In genomic region chr20:33697129-33697528, GRCh38 we compare ENCODE assay signal across 16 cellular contexts. TPM values are rescaled to one million over a fixed set of nuclear protein-coding genes. Genes with fewer than 3 reads are reported as not detected.
DNase-seq lines count a peak whose midpoint lies in the region; FAIRE-seq and TF ChIP-seq lines count a peak whose summit lies in the region.
"Had no signal": no experiment of that assay in that cellular context is flagged by ENCODE, and none has a peak within 500 bp of the region (broad histone marks: within the 10 kb centered on the region; RNA-seq: fewer than 3 reads in every experiment).

No MANE protein-coding gene starts in this region.

- H3K4me3 Mint-ChIP-seq in activated CD4-positive, alpha-beta T cell treated with anti-CD3 and anti-CD28 coated beads, Interleukin-2, amount 10 ng/mL, durations not matched to agents 24 days and 14 days, result no peak overlapping the region
- H3K4me3 Mint-ChIP-seq: effector memory CD8-positive, alpha-beta T cell had no signal

- H3K4me1 ChIP-seq in BE2C, result peaks cover 11% of the 10 kb centered on the region
- H3K4me1 ChIP-seq in fibroblast of lung (ENCODE audit: control insufficient read depth, extremely low read depth, insufficient read depth, low read length), result no peaks in the 10 kb centered on the region
- no peaks in the 10 kb centered on the region for H3K4me1 ChIP-seq in small intestine (ENCODE audit: control insufficient read depth in 2 of 2, insufficient read depth in 1 of 2, low read depth in 1 of 2, low read length in 1 of 2)

- H3K9ac ChIP-seq in fibroblast of lung (ENCODE audit: insufficient read depth, low read length), result no peak overlapping the region

- H3K36me3 ChIP-seq in BE2C (no peaks in the 10 kb centered on the region), fibroblast of lung (ENCODE audit: control insufficient read depth, insufficient read depth, low read length) (no peaks in the 10 kb centered on the region), small intestine (ENCODE audit: control insufficient read depth in 2 of 2, insufficient read depth in 2 of 2, low read length in 2 of 2) (no peaks in the 10 kb centered on the region)
- H3K36me3 ChIP-seq: BLaER1 treated with 17β-estradiol and CSF1 and Interleukin-3, amounts not matched to agents 10 nM and 100 nM had no signal

- no peaks in the 10 kb centered on the region for H4K20me1 ChIP-seq in fibroblast of lung (ENCODE audit: control insufficient read depth, extremely low read depth, insufficient read depth, low read length)
- H4K20me1 ChIP-seq: BLaER1 treated with 17β-estradiol and CSF1 and Interleukin-3, amounts not matched to agents 10 nM and 100 nM had no signal

- FAIRE-seq in small intestine (lab: Jason Lieb, UNC), result no peak
- FAIRE-seq: islet of Langerhans, RCC 7860, urothelium cell line had no signal

- H3K27me3 Mint-ChIP-seq in activated CD4-positive, alpha-beta T cell treated with anti-CD3 and anti-CD28 coated beads, Interleukin-2, amount 10 ng/mL, durations not matched to agents 24 days and 14 days, result no peaks in the 10 kb centered on the region
- H3K27me3 Mint-ChIP-seq: effector memory CD8-positive, alpha-beta T cell had no signal

- no peaks in the 10 kb centered on the region for H3K27me3 ChIP-seq in BE2C
- no peaks in the 10 kb centered on the region for H3K27me3 ChIP-seq in fibroblast of lung (ENCODE audit: control insufficient read depth, insufficient read depth, low read length)
- H3K27me3 ChIP-seq in small intestine (ENCODE audit: control insufficient read depth in 2 of 2, insufficient read depth in 2 of 2, low read length in 2 of 2), result no peaks in the 10 kb centered on the region
- H3K27me3 ChIP-seq: BLaER1 treated with 17β-estradiol and CSF1 and Interleukin-3, amounts not matched to agents 10 nM and 100 nM had no signal

- 67 to 92% (median 84%) methylated on average over 8 of the region's 8 CpGs for WGBS in small intestine, 3 donors

- no peaks in the 10 kb centered on the region for H3K79me2 ChIP-seq in fibroblast of lung (ENCODE audit: control insufficient read depth, insufficient read depth, low read length)

- peaks cover 4% of the 10 kb centered on the region for H3K36me3 Mint-ChIP-seq in activated CD4-positive, alpha-beta T cell treated with anti-CD3 and anti-CD28 coated beads, Interleukin-2, amount 10 ng/mL, durations not matched to agents 24 days and 14 days (ENCODE audit: low read depth)

- DNase-seq in BE2C, result peak; percentile 72
- peak; percentile 82 for DNase-seq in RPMI7951 (ENCODE audit: low read depth)
- DNase-seq in fibroblast of lung (ENCODE audit: low read depth in 2 of 2), result peak in 1 of 2 donors; percentile 75
- peak; percentile 82 for DNase-seq in occipital lobe (lab: John Stamatoyannopoulos, UW)
- DNase-seq in small intestine, result no peak
- no peak for DNase-seq in activated CD4-positive, alpha-beta T cell treated with anti-CD3 and anti-CD28 coated beads, Interleukin-2, amount 10 ng/mL, durations not matched to agents 24 days and 14 days
- no peak for DNase-seq in stimulated activated naive CD4-positive, alpha-beta T cell treated with Interleukin-2 at 50 U/mL for 16 hours (lab: John Stamatoyannopoulos, UW)
- no peak for DNase-seq in NCI-H82 treated with DMSO at 0.1 percent for 48 hours (lab: John Stamatoyannopoulos, UW; ENCODE audit: unreplicated experiment)
- DNase-seq: activated CD4-positive, CD25-positive, alpha-beta regulatory T cell; effector memory CD8-positive, alpha-beta T cell; NCI-H1930 had no signal

- no peaks in the 10 kb centered on the region for H3K9me3 ChIP-seq in BE2C
- H3K9me3 ChIP-seq in fibroblast of lung (ENCODE audit: control insufficient read depth, insufficient read depth, low read depth, low read length), result no peaks in the 10 kb centered on the region
- no peaks in the 10 kb centered on the region for H3K9me3 ChIP-seq in small intestine (ENCODE audit: control insufficient read depth, low read depth)

- H3K9me3 Mint-ChIP-seq in activated CD4-positive, alpha-beta T cell treated with anti-CD3 and anti-CD28 coated beads, Interleukin-2, amount 10 ng/mL, durations not matched to agents 24 days and 14 days, result no peaks in the 10 kb centered on the region
- H3K9me3 Mint-ChIP-seq: effector memory CD8-positive, alpha-beta T cell had no signal

- intact Hi-C loops in activated CD4-positive, alpha-beta T cell treated with anti-CD3 and anti-CD28 coated beads, Interleukin-2, amount 10 ng/mL, durations not matched to agents 24 days and 14 days (cut with micrococcal nuclease), result no loop called here

- TF ChIP-seq CTCF in BE2C (IDR thresholded peaks at IDR 0.05; ENCODE audit: low read depth, low read length) (no peak), fibroblast of lung (conservative IDR thresholded peaks at IDR 0.05 in 1 of 2, IDR thresholded peaks at IDR 0.05 in 1 of 2; ENCODE audit: low read depth in 1 of 2, low read length in 2 of 2) (no peak)

- H3K27ac ChIP-seq in fibroblast of lung (ENCODE audit: insufficient read depth, low read length) (no peak overlapping the region), small intestine (ENCODE audit: low read depth in 1 of 2, low read length in 1 of 2) (peak overlapping the region in 1 of 2 donors; percentile 53)
- H3K27ac ChIP-seq: BLaER1 treated with 17β-estradiol and CSF1 and Interleukin-3, amounts not matched to agents 10 nM and 100 nM had no signal

- no peak overlapping the region for H3K4me3 ChIP-seq in BE2C (ENCODE audit: low read depth, low read length)
- H3K4me3 ChIP-seq in fibroblast of lung (replicated peaks in 1 of 4; ENCODE audit: control extremely low read depth in 1 of 4, insufficient read depth in 1 of 4, low read depth in 3 of 4, low read length in 4 of 4), result no peak overlapping the region
- no peak overlapping the region for H3K4me3 ChIP-seq in small intestine (ENCODE audit: low read depth in 1 of 2, low read length in 2 of 2)
- H3K4me3 ChIP-seq: BLaER1 treated with 17β-estradiol and CSF1 and Interleukin-3, amounts not matched to agents 10 nM and 100 nM had no signal

- H2AFZ ChIP-seq in fibroblast of lung (ENCODE audit: low read length), result no peak overlapping the region

- no peak overlapping the region for H3K27ac Mint-ChIP-seq in activated CD4-positive, alpha-beta T cell treated with anti-CD3 and anti-CD28 coated beads, Interleukin-2, amount 10 ng/mL, durations not matched to agents 24 days and 14 days
- H3K27ac Mint-ChIP-seq: activated T-helper 2 cell treated with anti-CD3 and anti-CD28 coated beads, Interferon-gamma antibody, Interleukin-2, Interleukin-4, amounts not matched to agents 10 μg/mL and 5 μg/mL and 100 μg/mL, durations not matched to agents 14 hours and 24 hours and 36 hours; effector memory CD8-positive, alpha-beta T cell had no signal

- no peaks in the 10 kb centered on the region for H3K4me1 Mint-ChIP-seq in activated CD4-positive, alpha-beta T cell treated with anti-CD3 and anti-CD28 coated beads, Interleukin-2, amount 10 ng/mL, durations not matched to agents 24 days and 14 days

- peak overlapping the region; percentile 59 for H3K4me2 ChIP-seq in fibroblast of lung (ENCODE audit: extremely low read depth, insufficient read depth, low read length)

RNA-seq across cellular contexts. Expression of gene E2F1, which starts 10.9 kb away (rescaled TPM):
- polyA plus RNA-seq in BE2C (2012; ENCODE audit: insufficient read depth, insufficient read length, low read depth), result 18.2 TPM
- total RNA-seq in RPMI7951 (2014; rRNA removed; shearing (Covaris generic)), result 28.7 and 33.3 TPM in 2 replicates
- 0.51 and 2.1 TPM in 2 replicates for total RNA-seq in fibroblast of lung
- 3.5 and 9.6 TPM in 2 replicates for polyA plus RNA-seq in fibroblast of lung
- polyA plus RNA-seq in fibroblast of lung (2012), result 5.0 and 16.9 TPM in 2 replicates
- polyA minus RNA-seq in fibroblast of lung (ENCODE audit: low replicate concordance), result 11.5 and 29.2 TPM in 2 replicates
- total RNA-seq in occipital lobe, result 2.2 TPM
- polyA plus RNA-seq in small intestine, result 10 to 100 TPM in 1 of 3 donors, 1 to 10 TPM in 2; 2.2 to 10.9 (median 2.5) TPM
- total RNA-seq in activated CD4-positive, alpha-beta T cell treated with anti-CD3 and anti-CD28 coated beads, Interleukin-2, amount 10 ng/mL, durations not matched to agents 24 days and 14 days, result 77.2 and 78.3 TPM in 2 replicates

RNA-seq across cellular contexts. Expression of gene NECAB3, which starts 22.9 kb away (rescaled TPM):
- 39.5 TPM for polyA plus RNA-seq in BE2C (2012; ENCODE audit: insufficient read depth, insufficient read length, low read depth)
- total RNA-seq in RPMI7951 (2014; rRNA removed; shearing (Covaris generic)), result 39.3 and 43.9 TPM in 2 replicates
- total RNA-seq in fibroblast of lung (20.5 and 21.6 TPM in 2 replicates), occipital lobe (27.8 TPM)
- polyA plus RNA-seq in fibroblast of lung (5.1 and 7.1 TPM in 2 replicates), small intestine (10 to 100 TPM; 30.6 to 54.8 (median 53.8) TPM)
- 6.7 and 11.1 TPM in 2 replicates for polyA plus RNA-seq in fibroblast of lung (2012)
- polyA minus RNA-seq in fibroblast of lung (ENCODE audit: low replicate concordance), result 7.1 and 25.0 TPM in 2 replicates
- total RNA-seq in activated CD4-positive, alpha-beta T cell treated with anti-CD3 and anti-CD28 coated beads, Interleukin-2, amount 10 ng/mL, durations not matched to agents 24 days and 14 days, result 29.0 and 30.0 TPM in 2 replicates

RNA-seq across cellular contexts. Expression of gene PXMP4, which starts 23.0 kb away (rescaled TPM):
- 12.9 TPM for polyA plus RNA-seq in BE2C (2012; ENCODE audit: insufficient read depth, insufficient read length, low read depth)
- 16.9 and 20.8 TPM in 2 replicates for total RNA-seq in RPMI7951 (2014; rRNA removed; shearing (Covaris generic))
- total RNA-seq in fibroblast of lung (4.6 and 6.3 TPM in 2 replicates), occipital lobe (12.5 TPM)
- polyA plus RNA-seq in fibroblast of lung (4.1 and 5.2 TPM in 2 replicates), small intestine (1 to 10 TPM; 5.4 to 8.7 (median 7.2) TPM)
- polyA plus RNA-seq in fibroblast of lung (2012), result 6.6 and 11.0 TPM in 2 replicates
- polyA minus RNA-seq in fibroblast of lung (ENCODE audit: low replicate concordance), result 22.2 and 24.9 TPM in 2 replicates
- 5.4 and 5.5 TPM in 2 replicates for total RNA-seq in activated CD4-positive, alpha-beta T cell treated with anti-CD3 and anti-CD28 coated beads, Interleukin-2, amount 10 ng/mL, durations not matched to agents 24 days and 14 days

RNA-seq across cellular contexts. Expression of gene ACTL10, which starts 30.4 kb away (rescaled TPM):
- polyA plus RNA-seq in BE2C (2012; ENCODE audit: insufficient read depth, insufficient read length, low read depth), result 4.3 TPM
- total RNA-seq in RPMI7951 (2014; rRNA removed; shearing (Covaris generic)), result 0.49 TPM in 1 of 2 replicates, not detected in the other
- total RNA-seq in fibroblast of lung, result 1.8 and 2.0 TPM in 2 replicates
- polyA plus RNA-seq in fibroblast of lung, result 0.26 and 0.32 TPM in 2 replicates
- 0.97 and 1.2 TPM in 2 replicates for polyA plus RNA-seq in fibroblast of lung (2012)
- 0.15 and 0.39 TPM in 2 replicates for polyA minus RNA-seq in fibroblast of lung (ENCODE audit: low replicate concordance)
- total RNA-seq in occipital lobe, result 1.1 TPM
- 1 to 10 TPM in 2 of 3 donors, under 1 TPM in 1; 0.89 to 5.4 (median 1.6) TPM for polyA plus RNA-seq in small intestine
- total RNA-seq in activated CD4-positive, alpha-beta T cell treated with anti-CD3 and anti-CD28 coated beads, Interleukin-2, amount 10 ng/mL, durations not matched to agents 24 days and 14 days, result 3.7 TPM in 2 replicates

RNA-seq across cellular contexts. Expression of gene ZNF341, which starts 34.7 kb away (rescaled TPM):
- polyA plus RNA-seq in BE2C (2012; ENCODE audit: insufficient read depth, insufficient read length, low read depth), result 4.1 TPM
- 1.6 and 2.0 TPM in 2 replicates for total RNA-seq in RPMI7951 (2014; rRNA removed; shearing (Covaris generic))
- total RNA-seq in fibroblast of lung (0.77 and 0.99 TPM in 2 replicates), occipital lobe (2.7 TPM)
- polyA plus RNA-seq in fibroblast of lung (1.1 and 1.6 TPM in 2 replicates), small intestine (1 to 10 TPM; 3.2 to 4.4 (median 3.6) TPM)
- 1.2 and 1.8 TPM in 2 replicates for polyA plus RNA-seq in fibroblast of lung (2012)
- polyA minus RNA-seq in fibroblast of lung (ENCODE audit: low replicate concordance), result 1.3 and 7.5 TPM in 2 replicates
- total RNA-seq in activated CD4-positive, alpha-beta T cell treated with anti-CD3 and anti-CD28 coated beads, Interleukin-2, amount 10 ng/mL, durations not matched to agents 24 days and 14 days, result 6.1 and 7.1 TPM in 2 replicates

Comparison
In these comparisons a context has a peak if more than half of its experiments do, and no peak if none do; other contexts are left out.
1. DNase-seq: peak in BE2C (single experiment), RPMI7951 (single experiment) and occipital lobe (single experiment); none in small intestine (single experiment), activated CD4-positive, alpha-beta T cell treated with anti-CD3 and anti-CD28 coated beads, Interleukin-2, amount 10 ng/mL, durations not matched to agents 24 days and 14 days (single experiment), stimulated activated naive CD4-positive, alpha-beta T cell treated with Interleukin-2 at 50 U/mL for 16 hours (single experiment) and NCI-H82 treated with DMSO at 0.1 percent for 48 hours (single experiment).